9 cellular contexts compared by ENCODE assay signal in genomic region chr15:70833897-70834765, GRCh38. TPM values are rescaled to one million over a fixed set of nuclear protein-coding genes. Genes with fewer than 3 reads are reported as not detected.
DNase-seq lines count a peak whose midpoint lies in the region; ATAC-seq and TF ChIP-seq lines count a peak whose summit lies in the region.
"Had no signal": no experiment of that assay in that cellular context is flagged by ENCODE, and none has a peak within 500 bp of the region (broad histone marks: within the 10 kb centered on the region; RNA-seq: fewer than 3 reads in every experiment).

No MANE protein-coding gene starts in this region.

- H3K4me3 ChIP-seq in NT2/D1 (ENCODE audit: insufficient read length, low read depth) = no peak overlapping the region
- H3K4me3 ChIP-seq in fibroblast of mammary gland (ENCODE audit: control insufficient read depth, low read depth, low read length) = no peak overlapping the region
- H3K4me3 ChIP-seq in thyroid gland (replicated peaks in 1 of 3) = no peak overlapping the region

- H3K27ac ChIP-seq in thyroid gland (peak overlapping the region in 2 of 3 donors; percentile 56 to 57), caudate nucleus (ENCODE audit: low read depth, low read length) (no peak overlapping the region)

- peak; percentile 50 to 53 for DNase-seq in NOMO-1 (lab: John Stamatoyannopoulos, UW; ENCODE audit: unreplicated experiment in 2 of 2)
- DNase-seq in NOMO-1 treated with dmso at 0.1 percent for 144 hours (lab: John Stamatoyannopoulos, UW; ENCODE audit: unreplicated experiment) = no peak
- peak; percentile 30 for DNase-seq in NT2/D1 (ENCODE audit: low read depth, low spot score)
- DNase-seq in fibroblast of mammary gland (ENCODE audit: low read depth) = peak; percentile 60
- DNase-seq in thyroid gland = no peak
- DNase-seq in caudate nucleus (lab: John Stamatoyannopoulos, UW) = no peak

- H3K4me1 ChIP-seq in NT2/D1 (ENCODE audit: insufficient read depth, insufficient read length) = no peaks in the 10 kb centered on the region
- H3K4me1 ChIP-seq in thyroid gland = peaks cover 4 to 26% of the 10 kb centered on the region in 2 donors

- H3K27me3 ChIP-seq in NT2/D1 (ENCODE audit: insufficient read depth, insufficient read length) = no peaks in the 10 kb centered on the region
- H3K27me3 ChIP-seq in thyroid gland = no peaks in the 10 kb centered on the region

- ATAC-seq in GM21515 (IDR thresholded peaks at IDR 0.05; ENCODE audit: unreplicated experiment) (no peak), GM19035 (IDR thresholded peaks at IDR 0.05; ENCODE audit: unreplicated experiment) (no peak)

- peaks cover 8% of the 10 kb centered on the region; the same call in 1 of the 2 replicates for H3K9me3 ChIP-seq in NT2/D1 (ENCODE audit: insufficient read depth, low read length)
- no peaks in the 10 kb centered on the region for H3K9me3 ChIP-seq in thyroid gland

- TF ChIP-seq CTCF in fibroblast of mammary gland (conservative IDR thresholded peaks at IDR 0.05; ENCODE audit: control insufficient read depth, insufficient read depth, low read depth, low read length) = no peak
- no peak for TF ChIP-seq CTCF in thyroid gland (IDR thresholded peaks at IDR 0.05)

- H3K36me3 ChIP-seq in NT2/D1 (ENCODE audit: insufficient read depth, insufficient read length, low read length) (peaks cover 50% of the 10 kb centered on the region), thyroid gland (peaks cover 15 to 18% of the 10 kb centered on the region in 2 donors)

- intact Hi-C loops in thyroid gland (cut with DNase I) = loop anchor here (5.0 kb wide), 1 partner anchor 43 kb away; no protein-coding TSS in a partner anchor

- no peak for TF ChIP-seq POLR2A in thyroid gland (IDR thresholded peaks at IDR 0.05)

- peak overlapping the region; percentile 17 for H3K9ac ChIP-seq in NT2/D1 (ENCODE audit: insufficient read length, low read depth)

- 70 to 87% methylated on average over 9 of the region's 9 CpGs for WGBS in thyroid gland, 2 donors

RNA-seq across cellular contexts. Expression of gene LARP6, which starts 19.8 kb away (rescaled TPM):
- 100 to 1,000 TPM in 2 of 4 donors, 10 to 100 TPM in 2; 70.8 to 123 (median 92.9) TPM for total RNA-seq in thyroid gland
- total RNA-seq: B cell had no signal

RNA-seq across cellular contexts. Expression of gene THAP10, which starts 58.1 kb away (rescaled TPM):
- 1 to 10 TPM; 3.9 to 5.4 (median 4.9) TPM for total RNA-seq in thyroid gland

RNA-seq across cellular contexts. Expression of gene LRRC49, which starts 58.5 kb away (rescaled TPM):
- total RNA-seq in thyroid gland = 10 to 100 TPM in 3 of 4 donors, 1 to 10 TPM in 1; 8.3 to 16.1 (median 11.9) TPM

Comparison
In these comparisons a context has a peak if more than half of its experiments do, and no peak if none do; other contexts are left out.
1. DNase-seq: peak in NOMO-1 (2 of 2), NT2/D1 (single experiment) and fibroblast of mammary gland (single experiment); none in NOMO-1 treated with dmso at 0.1 percent for 144 hours (single experiment), thyroid gland (0 of 2) and caudate nucleus (0 of 61).